In the genomic region with DNA sequence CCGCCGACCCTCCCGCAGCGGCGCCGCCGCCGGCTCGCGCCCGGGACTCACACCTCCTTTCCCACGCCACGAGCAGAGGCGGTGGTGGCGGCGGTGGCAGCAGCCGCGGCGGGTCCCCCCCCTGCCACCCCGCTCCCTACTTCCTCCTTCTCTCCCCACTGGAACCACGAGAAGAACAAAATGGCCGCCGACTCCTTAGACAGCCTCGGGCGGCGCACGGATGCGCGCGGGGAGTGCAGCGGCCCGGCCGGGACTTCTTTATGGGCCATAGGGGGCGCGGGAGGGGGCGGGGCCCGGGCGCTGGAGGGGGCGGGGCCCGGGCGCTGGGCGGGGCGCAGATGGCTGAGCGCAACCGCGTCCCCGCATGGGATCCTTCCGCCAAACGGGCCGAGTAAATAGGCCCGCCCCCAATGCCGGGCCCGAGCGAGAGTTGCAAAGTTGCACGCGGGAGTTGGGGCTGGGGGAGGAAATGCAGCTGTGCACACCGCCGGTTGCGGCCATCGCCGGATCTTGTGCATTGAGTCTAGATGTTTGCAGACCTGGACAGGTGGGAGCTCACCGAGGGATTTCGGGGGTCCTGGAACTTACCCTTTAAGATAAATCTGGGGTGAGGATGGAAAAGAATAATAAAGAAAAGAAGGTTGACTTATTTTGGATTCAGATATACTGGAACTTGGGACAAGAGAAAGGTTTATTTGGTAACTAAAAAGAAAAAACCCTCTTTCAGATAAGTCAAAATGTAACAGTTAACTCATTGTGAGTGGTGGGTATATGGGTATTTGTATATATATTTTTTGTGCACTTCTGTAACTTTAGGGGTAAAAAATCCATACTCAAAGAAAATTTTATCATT, we compare ENCODE assay signal across 1 cellular context.
TF ChIP-seq lines count a peak whose summit lies in the region.

A gene (minus strand): TSS at position 174 of the 853 bp plus-strand sequence. CDS start 184 bp downstream, outside the sequence.

TF ChIP-seq in IMR-90, 13 proteins besides CTCF, POLR2A, EP300 and RAD21:
- TF ChIP-seq MAZ (IDR thresholded peaks at IDR 0.05; ENCODE audit: borderline replicate concordance, low read depth, low read length) (0 out of 2 replicates have a peak, but pooled peaks have one; percentile 50), SMC3 (IDR thresholded peaks at IDR 0.05; ENCODE audit: low read depth, low read length) (no peak), MXI1 (IDR thresholded peaks at IDR 0.05; ENCODE audit: borderline replicate concordance, low read depth, low read length) (0 out of 2 replicates have a peak, but pooled peaks have one; percentile 3)
